ENCODE assay signal across 8 cellular contexts in the genomic region with DNA sequence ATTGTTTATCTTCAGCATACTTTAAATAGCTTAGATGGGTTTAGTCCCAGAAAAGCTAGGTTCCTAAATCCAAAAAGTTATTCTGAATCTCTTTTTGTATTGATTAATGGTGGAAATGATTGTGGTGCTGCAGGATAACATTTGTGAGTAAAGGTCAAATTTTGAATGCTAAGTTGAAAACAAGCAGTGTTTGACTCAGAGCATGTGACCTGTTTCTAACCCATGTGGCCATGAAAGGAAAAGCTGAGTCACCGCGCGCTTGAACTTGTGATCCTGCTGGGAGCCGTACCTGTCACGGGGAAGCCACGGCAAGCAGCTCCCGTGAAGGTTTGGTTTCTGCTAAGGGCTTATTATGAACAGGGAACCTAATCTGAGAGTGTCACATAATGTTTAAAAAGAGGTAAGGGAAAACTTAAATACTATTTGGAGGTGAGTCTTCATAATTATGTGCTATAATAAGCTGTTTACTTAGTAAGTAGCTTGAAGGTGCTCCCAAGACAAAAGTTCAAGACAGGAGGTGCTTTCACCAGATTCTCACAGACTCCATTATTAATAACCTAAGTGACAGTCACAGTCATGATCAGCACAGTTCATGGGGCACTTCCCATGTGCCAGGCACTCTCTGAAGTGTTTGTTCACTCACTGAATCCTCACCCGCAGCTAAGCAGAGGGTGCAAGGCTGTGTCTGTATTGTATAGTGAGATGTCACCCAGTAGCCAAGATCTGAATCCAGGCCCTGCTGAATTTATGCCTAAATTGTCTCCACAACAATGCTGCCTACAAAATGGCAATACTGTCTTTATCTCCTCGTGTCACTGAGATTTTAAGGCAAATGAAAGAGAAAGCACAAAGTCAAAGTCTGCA.
A peak's percentile ranks its signal among the peaks of the same experiment; 100 is the strongest.
DNase-seq lines count a peak whose midpoint lies in the region; ATAC-seq and TF ChIP-seq lines count a peak whose summit lies in the region.

No MANE protein-coding gene starts in this region.

- H3K9me3 ChIP-seq in vagina: no peaks in the 10 kb centered on the region

- TF ChIP-seq POLR2A in GM19193 (IDR thresholded peaks at IDR 0.05; ENCODE audit: extremely low read depth, insufficient read depth, insufficient read length) (peak; percentile 40), vagina (IDR thresholded peaks at IDR 0.05) (no peak)

- H3K36me3 ChIP-seq in rectal smooth muscle tissue (ENCODE audit: control insufficient read depth, insufficient read depth, low read length) (no peaks in the 10 kb centered on the region), vagina (no peaks in the 10 kb centered on the region)

- ATAC-seq in HG03354 (IDR thresholded peaks at IDR 0.05; ENCODE audit: poor library complexity, severe bottlenecking, unreplicated experiment) (peak; percentile 95), left cardiac atrium (peak; percentile 81 to 94)

- H3K27me3 ChIP-seq in rectal smooth muscle tissue (ENCODE audit: control insufficient read depth, insufficient read depth, low read length) (no peaks in the 10 kb centered on the region), vagina (no peaks in the 10 kb centered on the region)

- H3K4me3 ChIP-seq in rectal smooth muscle tissue (ENCODE audit: low read length) (no peak overlapping the region), vagina (peak overlapping the region in 1 of 2 donors; percentile 17)

- peak; percentile 51 to 65 for DNase-seq in AML-193 (lab: John Stamatoyannopoulos, UW)
- peak; percentile 93 to 97 for DNase-seq in SHP77 (lab: John Stamatoyannopoulos, UW)
- peak; percentile 82 for DNase-seq in activated naive CD4-positive, alpha-beta T cell treated with anti-CD3 and anti-CD28 coated beads, Interleukin-2, amount 50 U/mL, for 16 hours
- peak; percentile 86 for DNase-seq in left cardiac atrium
- DNase-seq in vagina (ENCODE audit: extremely low spot score in 2 of 2): no peak

- H3K4me1 ChIP-seq in rectal smooth muscle tissue (ENCODE audit: control insufficient read depth, insufficient read depth, low read length) (peaks cover 21% of the 10 kb centered on the region), vagina (peaks cover 46% of the 10 kb centered on the region)

- intact Hi-C loops in left cardiac atrium (cut with DNase I): no loop called here
- intact Hi-C loops in vagina (cut with DNase I): no loop called here

- H3K27ac ChIP-seq in rectal smooth muscle tissue (ENCODE audit: low read depth, low read length) (peak overlapping the region; percentile 84), vagina (peak overlapping the region; percentile 83)

- TF ChIP-seq CTCF in vagina (IDR thresholded peaks at IDR 0.05): no peak

- peak overlapping the region; percentile 10 for H3K9ac ChIP-seq in rectal smooth muscle tissue (ENCODE audit: low read length)

Comparison
In these comparisons a context has a peak if more than half of its experiments do, and no peak if none do; other contexts are left out.
1. DNase-seq: peak in AML-193 (2 of 2), SHP77 (2 of 2), activated naive CD4-positive, alpha-beta T cell treated with anti-CD3 and anti-CD28 coated beads, Interleukin-2, amount 50 U/mL, for 16 hours (single experiment) and left cardiac atrium (single experiment); none in vagina (0 of 2).